ENCODE assay signal across 11 cellular contexts in the genomic region with DNA sequence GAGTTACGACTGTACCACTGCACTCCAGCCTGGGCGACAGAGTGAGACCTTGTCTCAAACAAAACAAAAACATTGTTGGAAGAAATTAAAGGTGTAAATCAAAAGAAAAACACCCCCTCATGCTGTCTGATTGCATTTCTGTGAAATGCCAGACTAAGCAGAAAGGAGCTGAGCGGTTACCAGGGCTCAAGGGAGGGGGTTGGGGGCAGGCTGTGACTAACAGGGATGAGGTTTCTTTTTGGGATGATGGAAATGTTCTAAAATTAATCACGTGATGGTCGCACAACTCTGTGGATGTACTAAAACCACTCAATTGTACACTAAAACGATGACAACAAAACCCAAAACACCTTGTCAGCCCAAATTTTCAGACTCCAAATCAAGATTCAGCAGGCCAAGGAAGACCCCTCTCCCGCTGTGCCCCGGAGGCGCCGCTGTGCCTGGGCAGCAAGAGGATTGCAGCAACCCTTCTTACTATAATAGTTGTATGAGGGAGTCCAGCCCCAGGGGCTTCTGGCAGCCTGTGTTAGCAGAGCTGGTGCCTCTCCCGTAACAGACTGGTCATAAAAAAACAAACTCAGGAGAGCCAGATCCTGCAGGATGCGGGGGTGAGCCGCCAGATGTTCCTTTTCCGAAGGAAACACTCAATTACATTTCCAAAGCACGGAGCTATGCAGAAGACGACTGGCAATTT. TPM values are rescaled to one million over a fixed set of nuclear protein-coding genes. Genes with fewer than 3 reads are reported as not detected.
A peak's percentile ranks its signal among the peaks of the same experiment; 100 is the strongest.
DNase-seq lines count a peak whose midpoint lies in the region; ATAC-seq, FAIRE-seq and TF ChIP-seq lines count a peak whose summit lies in the region.
"Had no signal": no experiment of that assay in that cellular context is flagged by ENCODE, and none has a peak within 500 bp of the region (broad histone marks: within the 10 kb centered on the region; RNA-seq: fewer than 3 reads in every experiment).

No MANE protein-coding gene starts in this region.

- H3K27ac Mint-ChIP-seq in HFFc6 = peak overlapping the region; percentile 85
- H3K27ac Mint-ChIP-seq in stimulated activated naive B cell treated with anti-CD40 and anti-IgM and Interleukin-4, amounts not matched to agents 10 μg/mL and 1 μg/mL and 100 μg/mL, for 72 hours = peak overlapping the region; percentile 20
- H3K27ac Mint-ChIP-seq: activated naive CD4-positive, alpha-beta T cell treated with anti-CD3 and anti-CD28 coated beads for 36 hours had no signal

- H3K4me3 Mint-ChIP-seq in HFFc6 = peak overlapping the region; percentile 62
- H3K4me3 Mint-ChIP-seq in stimulated activated naive B cell treated with anti-CD40 and anti-IgM and Interleukin-4, amounts not matched to agents 10 μg/mL and 1 μg/mL and 100 μg/mL, for 72 hours = no peak overlapping the region
- H3K4me3 Mint-ChIP-seq: activated naive CD4-positive, alpha-beta T cell treated with anti-CD3 and anti-CD28 coated beads for 36 hours had no signal

- H3K9me3 Mint-ChIP-seq in HFFc6 = no peaks in the 10 kb centered on the region
- H3K9me3 Mint-ChIP-seq in stimulated activated naive B cell treated with anti-CD40 and anti-IgM and Interleukin-4, amounts not matched to agents 10 μg/mL and 1 μg/mL and 100 μg/mL, for 72 hours = no peaks in the 10 kb centered on the region
- H3K9me3 Mint-ChIP-seq: activated naive CD4-positive, alpha-beta T cell treated with anti-CD3 and anti-CD28 coated beads for 36 hours had no signal

- H3K4me3 ChIP-seq in choroid plexus epithelial cell (ENCODE audit: low read depth, low read length) = no peak overlapping the region

- DNase-seq in HFFc6 = peak; percentile 74
- peak; percentile 64 for DNase-seq in choroid plexus epithelial cell (ENCODE audit: low read depth)
- DNase-seq in stimulated activated naive B cell treated with anti-CD40 and anti-IgM and Interleukin-4, amounts not matched to agents 10 μg/mL and 1 μg/mL and 100 μg/mL, for 72 hours = no peak
- no peak for DNase-seq in activated CD8-positive, alpha-beta memory T cell treated with anti-CD3 and anti-CD28 coated beads for 24 hours
- DNase-seq in NOMO-1 treated with DMSO at 0.1 percent for 48 hours (lab: John Stamatoyannopoulos, UW; ENCODE audit: unreplicated experiment) = no peak
- DNase-seq: activated naive CD4-positive, alpha-beta T cell treated with anti-CD3 and anti-CD28 coated beads for 36 hours; foreskin keratinocyte; MM.1S had no signal

- FAIRE-seq in islet of Langerhans (lab: Jason Lieb, UNC) = peak; percentile 13

- no peaks in the 10 kb centered on the region; the same call in 1 of the 2 replicates for H3K27me3 Mint-ChIP-seq in HFFc6 (ENCODE audit: insufficient read depth)
- H3K27me3 Mint-ChIP-seq in stimulated activated naive B cell treated with anti-CD40 and anti-IgM and Interleukin-4, amounts not matched to agents 10 μg/mL and 1 μg/mL and 100 μg/mL, for 72 hours = no peaks in the 10 kb centered on the region

- TF ChIP-seq CTCF in HFFc6 (IDR thresholded peaks at IDR 0.05) (no peak), choroid plexus epithelial cell (conservative IDR thresholded peaks at IDR 0.05; ENCODE audit: low read depth, low read length) (no peak)

- peaks cover 31% of the 10 kb centered on the region for H3K4me1 Mint-ChIP-seq in HFFc6 (ENCODE audit: low read depth)
- peaks cover 0 to 2% of the 10 kb centered on the region in 2 donors for H3K4me1 Mint-ChIP-seq in stimulated activated naive B cell treated with anti-CD40 and anti-IgM and Interleukin-4, amounts not matched to agents 10 μg/mL and 1 μg/mL and 100 μg/mL, for 72 hours

- peaks cover 17% of the 10 kb centered on the region; the same call in 1 of the 2 replicates for H3K36me3 Mint-ChIP-seq in HFFc6 (ENCODE audit: low read depth)
- H3K36me3 Mint-ChIP-seq in stimulated activated naive B cell treated with anti-CD40 and anti-IgM and Interleukin-4, amounts not matched to agents 10 μg/mL and 1 μg/mL and 100 μg/mL, for 72 hours = peaks cover 36 to 49% of the 10 kb centered on the region in 2 donors

- ATAC-seq in stimulated activated naive B cell treated with anti-CD40 and anti-IgM and Interleukin-4, amounts not matched to agents 10 μg/mL and 1 μg/mL and 100 μg/mL, for 72 hours (replicated peaks) = no peak
- no peak for ATAC-seq in HG02763 (IDR thresholded peaks at IDR 0.05; ENCODE audit: unreplicated experiment)
- no peak for ATAC-seq in HG02642 (IDR thresholded peaks at IDR 0.05; ENCODE audit: poor library complexity, unreplicated experiment)
- ATAC-seq: foreskin keratinocyte had no signal

RNA-seq across cellular contexts. Expression of a gene that starts 20.9 kb away (rescaled TPM):
- total RNA-seq in HFFc6 (2021; fragmentation: NEBNext Ultra II Directional; extraction: Animal tissue kit (Norgen Biotek cat#: 25700)) = 1 to 10 TPM; 2.2 to 2.7 (median 2.3) TPM

RNA-seq across cellular contexts. Expression of a gene that starts 30.3 kb away (rescaled TPM):
- total RNA-seq in HFFc6 (2021; fragmentation: NEBNext Ultra II Directional; extraction: Animal tissue kit (Norgen Biotek cat#: 25700)) = 1 to 10 TPM; 1.8 to 2.4 (median 1.9) TPM

RNA-seq across cellular contexts. Expression of a gene that starts 31.3 kb away (rescaled TPM):
- total RNA-seq in HFFc6 (2021; fragmentation: NEBNext Ultra II Directional; extraction: Animal tissue kit (Norgen Biotek cat#: 25700)) = 100 to 1,000 TPM; 277 to 334 (median 300) TPM

RNA-seq across cellular contexts. Expression of a gene that starts 43.0 kb away (rescaled TPM):
- 10 to 100 TPM; 57.6 to 80.9 (median 70.4) TPM for total RNA-seq in HFFc6 (2021; fragmentation: NEBNext Ultra II Directional; extraction: Animal tissue kit (Norgen Biotek cat#: 25700))

Comparison
In these comparisons a context has a peak if more than half of its experiments do, and no peak if none do; other contexts are left out.
1. DNase-seq: peak in HFFc6 (single experiment) and choroid plexus epithelial cell (single experiment); none in stimulated activated naive B cell treated with anti-CD40 and anti-IgM and Interleukin-4, amounts not matched to agents 10 μg/mL and 1 μg/mL and 100 μg/mL, for 72 hours (single experiment), activated CD8-positive, alpha-beta memory T cell treated with anti-CD3 and anti-CD28 coated beads for 24 hours (single experiment) and NOMO-1 treated with DMSO at 0.1 percent for 48 hours (single experiment).